1 cellular context compared by ENCODE assay signal in genomic region chr2:46982356-46983064, GRCh38.
TF ChIP-seq lines count a peak whose summit lies in the region.

No MANE protein-coding gene starts in this region.

TF ChIP-seq in IMR-90, 13 proteins besides CTCF, POLR2A, EP300 and RAD21 (continued from another document):
- no peak for TF ChIP-seq ELK1 (IDR thresholded peaks at IDR 0.05; ENCODE audit: borderline replicate concordance, low read depth, low read length)
- no peak for TF ChIP-seq NFE2L2 (IDR thresholded peaks at IDR 0.05; ENCODE audit: low read depth, low read length)
- TF ChIP-seq MXI1 (IDR thresholded peaks at IDR 0.05; ENCODE audit: borderline replicate concordance, low read depth, low read length): no peak
- TF ChIP-seq FOS (IDR thresholded peaks at IDR 0.05; ENCODE audit: low read depth, low read length): no peak
- no peak for TF ChIP-seq RFX5 (IDR thresholded peaks at IDR 0.05; ENCODE audit: low read depth, low read length)
- no peak for TF ChIP-seq USF2 (IDR thresholded peaks at IDR 0.05; ENCODE audit: low read depth, low read length)
- TF ChIP-seq RCOR1 (IDR thresholded peaks at IDR 0.05; ENCODE audit: insufficient replicate concordance, low read length): no peak
- TF ChIP-seq SMC3 (IDR thresholded peaks at IDR 0.05; ENCODE audit: low read depth, low read length): no peak
- no peak for TF ChIP-seq MAFK (IDR thresholded peaks at IDR 0.05; ENCODE audit: low read depth, low read length)
- no peak for TF ChIP-seq BHLHE40 (IDR thresholded peaks at IDR 0.05; ENCODE audit: low read depth, low read length)
- no peak for TF ChIP-seq CHD1 (IDR thresholded peaks at IDR 0.05; ENCODE audit: low read depth, low read length)
TF ChIP-seq in IMR-90: peak in this region for 0.
